Comparison of ENCODE assay signal across 8 cellular contexts in the genomic region with DNA sequence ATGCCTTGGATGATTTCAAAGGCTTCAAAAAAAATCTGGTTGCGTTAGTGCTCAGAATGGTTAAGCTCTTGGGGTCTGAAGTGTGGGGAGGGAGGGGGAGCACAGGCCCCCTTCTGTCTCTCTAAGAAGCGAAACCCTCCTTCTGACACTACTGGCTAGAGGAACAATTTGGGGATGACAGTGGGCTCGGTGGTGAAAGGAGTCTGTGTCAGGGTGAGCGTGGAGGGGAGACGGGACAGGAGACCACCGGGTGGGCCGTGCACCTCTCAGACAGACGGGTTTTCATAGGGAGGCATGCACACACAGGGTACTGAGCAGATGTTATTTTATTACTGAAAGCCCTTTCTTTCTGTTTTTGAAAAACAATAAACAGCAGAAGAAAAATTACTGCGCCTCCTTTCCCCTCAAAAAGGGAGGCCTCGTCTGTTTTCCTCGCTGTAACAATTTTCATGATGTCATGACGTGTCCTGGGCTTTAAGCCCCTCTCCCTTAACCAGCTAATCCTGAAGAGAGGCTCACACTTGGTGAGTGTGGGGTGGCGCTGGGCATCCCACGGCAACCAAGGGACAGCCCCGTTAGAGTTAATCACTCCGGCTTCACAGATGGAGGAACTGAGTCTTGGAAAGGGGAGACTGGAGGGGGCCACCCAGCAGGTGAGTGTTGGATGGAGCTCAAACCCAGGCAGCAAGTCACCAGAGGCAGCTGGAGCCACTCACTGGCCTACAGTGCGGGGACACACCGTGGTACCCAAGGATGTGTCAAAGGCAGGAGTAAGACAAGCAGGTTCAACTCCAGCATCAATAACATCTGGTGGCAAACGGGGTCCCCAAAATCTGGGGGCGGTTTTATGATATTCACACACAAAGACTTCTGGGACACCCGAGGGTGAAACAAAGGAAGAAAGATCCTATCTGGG. TPM values are rescaled to one million over a fixed set of nuclear protein-coding genes. Genes with fewer than 3 reads are reported as not detected.
DNase-seq lines count a peak whose midpoint lies in the region; ATAC-seq and TF ChIP-seq lines count a peak whose summit lies in the region.

No MANE protein-coding gene starts in this region.

- H4K20me1 ChIP-seq in Loucy (ENCODE audit: insufficient read depth, low read length, poor library complexity, severe bottlenecking) (no peaks in the 10 kb centered on the region), fibroblast of lung (ENCODE audit: control insufficient read depth, extremely low read depth, insufficient read depth, low read length) (no peaks in the 10 kb centered on the region)

- H3K27me3 ChIP-seq in AG04450 (ENCODE audit: control insufficient read depth, insufficient read depth, low read length) (no peaks in the 10 kb centered on the region), Loucy (ENCODE audit: insufficient read depth, low read length, poor library complexity, severe bottlenecking) (no peaks in the 10 kb centered on the region), fibroblast of lung (ENCODE audit: control insufficient read depth, insufficient read depth, low read length) (no peaks in the 10 kb centered on the region), ovary (no peaks in the 10 kb centered on the region), left lung (peaks cover 0 to 24% of the 10 kb centered on the region in 2 donors)

- TF ChIP-seq EP300 in ovary (IDR thresholded peaks at IDR 0.05) = no peak

- H3K79me2 ChIP-seq in Loucy (ENCODE audit: insufficient read depth, low read length) = no peaks in the 10 kb centered on the region
- H3K79me2 ChIP-seq in fibroblast of lung (ENCODE audit: control insufficient read depth, insufficient read depth, low read length) = no peaks in the 10 kb centered on the region

- no peaks in the 10 kb centered on the region; the same call in 1 of the 2 replicates for H3K9me3 ChIP-seq in AG04450 (ENCODE audit: control insufficient read depth, insufficient read depth, low read length)
- H3K9me3 ChIP-seq in Loucy (ENCODE audit: insufficient read depth, low read depth, low read length) = no peaks in the 10 kb centered on the region
- H3K9me3 ChIP-seq in fibroblast of lung (ENCODE audit: control insufficient read depth, insufficient read depth, low read depth, low read length) = no peaks in the 10 kb centered on the region
- H3K9me3 ChIP-seq in ovary = no peaks in the 10 kb centered on the region
- no peaks in the 10 kb centered on the region for H3K9me3 ChIP-seq in left lung

- H3K4me3 ChIP-seq in AG04450 (ENCODE audit: low read depth, low read length) (peak overlapping the region; percentile 41), Loucy (ENCODE audit: low read length, poor library complexity, severe bottlenecking) (peak overlapping the region; percentile 73), fibroblast of lung (replicated peaks in 1 of 4; ENCODE audit: control extremely low read depth in 1 of 4, insufficient read depth in 1 of 4, low read depth in 3 of 4, low read length in 4 of 4) (peak overlapping the region; percentile 12 to 29 (median 20)), ovary (no peak overlapping the region), left lung (peak overlapping the region in 1 of 2 donors; percentile 4)

- intact Hi-C loops in ovary (cut with DNase I) = no loop called here
- intact Hi-C loops in left lung (cut with DNase I) = no loop called here

- 36 to 55% (median 49%) methylated on average over 21 of the region's 21 CpGs for WGBS in ovary, 3 donors

- H3K4me1 ChIP-seq in Loucy (ENCODE audit: insufficient read depth, low read length, poor library complexity, severe bottlenecking) (peaks cover 68% of the 10 kb centered on the region), fibroblast of lung (ENCODE audit: control insufficient read depth, extremely low read depth, insufficient read depth, low read length) (peaks cover 23% of the 10 kb centered on the region), ovary (ENCODE audit: insufficient read depth) (peaks cover 9% of the 10 kb centered on the region), left lung (peaks cover 15 to 16% of the 10 kb centered on the region in 2 donors)

- DNase-seq in AG04450 (ENCODE audit: low read depth, low spot score) (no peak), fibroblast of lung (ENCODE audit: low read depth in 2 of 2) (no peak), ovary (no peak), left lung (no peak)

- no peaks in the 10 kb centered on the region for H3F3A ChIP-seq in Loucy (ENCODE audit: low read depth)

- H3K4me2 ChIP-seq in Loucy (ENCODE audit: low read depth, low read length, poor library complexity, severe bottlenecking) = peak overlapping the region; percentile 83
- peak overlapping the region; percentile 91 for H3K4me2 ChIP-seq in fibroblast of lung (ENCODE audit: extremely low read depth, insufficient read depth, low read length)

- TF ChIP-seq CTCF in AG04450 (IDR thresholded peaks at IDR 0.05; ENCODE audit: low read depth, low read length) (no peak), Loucy (conservative IDR thresholded peaks at IDR 0.05; ENCODE audit: low read length) (no peak), fibroblast of lung (conservative IDR thresholded peaks at IDR 0.05 in 1 of 2, IDR thresholded peaks at IDR 0.05 in 1 of 2; ENCODE audit: low read depth in 1 of 2, low read length in 2 of 2) (no peak), ovary (IDR thresholded peaks at IDR 0.05) (no peak), left lung (IDR thresholded peaks at IDR 0.05) (no peak)

- CTCF ChIA-PET in AG04450 (lab: Charles Lee) = interaction anchor here (0.5 to 1.0 kb wide), 5 partner anchors 10 to 718 kb away, joined by 3 to 7 read pairs (median 4); no protein-coding TSS in a partner anchor

- H3K36me3 ChIP-seq in Loucy (ENCODE audit: insufficient read depth, low read length) = no peaks in the 10 kb centered on the region
- peaks cover 5% of the 10 kb centered on the region for H3K36me3 ChIP-seq in fibroblast of lung (ENCODE audit: control insufficient read depth, insufficient read depth, low read length)
- H3K36me3 ChIP-seq in ovary = no peaks in the 10 kb centered on the region
- H3K36me3 ChIP-seq in left lung = peaks cover 0 to 16% of the 10 kb centered on the region in 2 donors

- POLR2A ChIA-PET in AG04450 (lab: Yijun Ruan, JAX) = interaction anchor here (0.6 to 1.3 kb wide), 6 partner anchors 12 to 157 kb away, joined by 3 to 5 read pairs (median 4); no protein-coding TSS in a partner anchor

- no peaks in the 10 kb centered on the region for H3K9me2 ChIP-seq in Loucy (replicated peaks; ENCODE audit: low read depth, low read length)

- H2AFZ ChIP-seq in Loucy (ENCODE audit: low read length) (no peak overlapping the region; the same call in 1 of the 2 replicates), fibroblast of lung (ENCODE audit: low read length) (peak overlapping the region; percentile 36)

- no peak for TF ChIP-seq POLR2A in ovary (IDR thresholded peaks at IDR 0.05)

- H3K9ac ChIP-seq in Loucy (ENCODE audit: low read depth, low read length, poor library complexity, severe bottlenecking) (peak overlapping the region; percentile 80), fibroblast of lung (ENCODE audit: insufficient read depth, low read length) (no peak overlapping the region)

- peak overlapping the region; percentile 86 for H3K27ac ChIP-seq in AG04450 (ENCODE audit: low read depth, low read length)
- H3K27ac ChIP-seq in fibroblast of lung (ENCODE audit: insufficient read depth, low read length) = peak overlapping the region; percentile 45
- H3K27ac ChIP-seq in temporal lobe (ENCODE audit: low read depth, low read length) = peak overlapping the region; percentile 86
- H3K27ac ChIP-seq in ovary = peak overlapping the region in 1 of 2 donors; percentile 41
- H3K27ac ChIP-seq in left lung = no peak overlapping the region

- peak; percentile 16 for ATAC-seq in GM19397 (IDR thresholded peaks at IDR 0.05; ENCODE audit: unreplicated experiment)
- no peak for ATAC-seq in GM18517 (IDR thresholded peaks at IDR 0.05; ENCODE audit: unreplicated experiment)
- no peak for ATAC-seq in left lung

RNA-seq across cellular contexts. Expression of a gene that starts 53.4 kb away (rescaled TPM):
- polyA plus RNA-seq in AG04450 (2011; rRNA removed) (7.3 and 10.2 TPM in 2 replicates), fibroblast of lung (3.2 and 3.3 TPM in 2 replicates), ovary (10 to 100 TPM; 13.6 to 17.5 TPM)
- 27.4 and 28.9 TPM in 2 replicates for polyA minus RNA-seq in AG04450 (2011; rRNA and poly(A)+ RNA removed)
- total RNA-seq in fibroblast of lung (18.0 and 20.1 TPM in 2 replicates), temporal lobe (6.6 TPM), ovary (10 to 100 TPM in 5 of 7 donors, 1 to 10 TPM in 2; 6.4 to 24.3 (median 12.2) TPM), left lung (10 to 100 TPM; 19.7 to 29.9 TPM)
- 4.5 and 6.5 TPM in 2 replicates for polyA plus RNA-seq in fibroblast of lung (2012)
- 15.9 and 22.9 TPM in 2 replicates for polyA minus RNA-seq in fibroblast of lung (ENCODE audit: low replicate concordance)

Comparison
In these comparisons a context has a peak if more than half of its experiments do, and no peak if none do; other contexts are left out.
1. H3K27ac ChIP-seq: peak in AG04450 (single experiment), fibroblast of lung (single experiment) and temporal lobe (single experiment); none in left lung (0 of 2).